8 cellular contexts compared by ENCODE assay signal in the genomic region with DNA sequence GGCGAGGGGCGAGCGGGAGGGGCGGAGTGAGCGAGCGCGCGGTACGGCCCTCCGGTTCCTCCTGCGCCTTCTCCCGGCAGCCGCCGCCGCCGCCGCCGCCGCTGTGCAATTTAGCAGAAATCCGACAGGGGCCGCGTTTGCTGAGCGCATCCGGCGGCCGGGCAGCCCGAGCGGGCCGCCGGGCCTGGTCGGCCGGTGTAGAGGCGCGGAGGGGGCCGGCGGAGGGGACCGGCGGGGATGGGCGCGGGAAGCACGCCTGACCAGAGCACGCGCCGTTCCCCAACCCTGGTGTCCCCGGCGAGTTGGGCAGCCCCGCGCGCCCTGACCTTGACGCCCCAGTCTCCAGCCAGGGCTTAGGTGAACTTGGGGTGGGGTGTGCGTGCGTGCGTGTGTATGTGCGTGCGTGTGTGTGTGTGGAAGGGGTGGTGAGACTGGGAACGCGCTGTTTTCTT.
DNase-seq lines count a peak whose midpoint lies in the region; ATAC-seq and TF ChIP-seq lines count a peak whose summit lies in the region.

No MANE protein-coding gene starts in this region.

- peaks cover 71% of the 10 kb centered on the region for H3K27me3 Mint-ChIP-seq in activated naive CD8-positive, alpha-beta T cell treated with anti-CD3 and anti-CD28 coated beads, Interleukin-2, amount 50 U/mL, for 24 hours
- peaks cover 77% of the 10 kb centered on the region for H3K27me3 Mint-ChIP-seq in progenitor cell of endocrine pancreas

- H3K36me3 Mint-ChIP-seq in activated naive CD8-positive, alpha-beta T cell treated with anti-CD3 and anti-CD28 coated beads, Interleukin-2, amount 50 U/mL, for 24 hours (ENCODE audit: low read depth): peaks cover 6% of the 10 kb centered on the region
- H3K36me3 Mint-ChIP-seq in progenitor cell of endocrine pancreas (ENCODE audit: insufficient read depth): no peaks in the 10 kb centered on the region

- H3K4me1 Mint-ChIP-seq in activated naive CD8-positive, alpha-beta T cell treated with anti-CD3 and anti-CD28 coated beads, Interleukin-2, amount 50 U/mL, for 24 hours: peaks cover 26% of the 10 kb centered on the region
- H3K4me1 Mint-ChIP-seq in progenitor cell of endocrine pancreas (ENCODE audit: low read depth): peaks cover 27% of the 10 kb centered on the region

- intact Hi-C loops in left ventricle myocardium superior (cut with micrococcal nuclease): loop anchor here (10.0 kb wide), 2 partner anchors 177 to 417 kb away; no protein-coding TSS in a partner anchor

- H3K27ac Mint-ChIP-seq in activated naive CD8-positive, alpha-beta T cell treated with anti-CD3 and anti-CD28 coated beads, Interleukin-2, amount 50 U/mL, for 24 hours: no peak overlapping the region
- H3K27ac Mint-ChIP-seq in progenitor cell of endocrine pancreas: no peak overlapping the region

- no peaks in the 10 kb centered on the region for H3K9me3 Mint-ChIP-seq in activated naive CD8-positive, alpha-beta T cell treated with anti-CD3 and anti-CD28 coated beads, Interleukin-2, amount 50 U/mL, for 24 hours
- H3K9me3 Mint-ChIP-seq in progenitor cell of endocrine pancreas (ENCODE audit: low read depth): no peaks in the 10 kb centered on the region

- peak; percentile 73 for TF ChIP-seq CTCF in progenitor cell of endocrine pancreas (IDR thresholded peaks at IDR 0.05; ENCODE audit: unreplicated experiment)

- peak; percentile 30 for DNase-seq in SKM-1 treated with dmso at 0.1 percent for 144 hours (lab: John Stamatoyannopoulos, UW; ENCODE audit: unreplicated experiment)
- no peak for DNase-seq in SKM-1 (lab: John Stamatoyannopoulos, UW; ENCODE audit: unreplicated experiment)
- peak; percentile 89 for DNase-seq in NCI-H748 (lab: John Stamatoyannopoulos, UW; ENCODE audit: unreplicated experiment)
- DNase-seq in activated naive CD8-positive, alpha-beta T cell treated with anti-CD3 and anti-CD28 coated beads, Interleukin-2, amount 50 U/mL, for 24 hours: peak; percentile 69
- DNase-seq in left ventricle myocardium superior: peak; percentile 81
- peak; percentile 73 for DNase-seq in progenitor cell of endocrine pancreas (ENCODE audit: low spot score, unreplicated experiment)
- DNase-seq in NCI-H2107 (lab: John Stamatoyannopoulos, UW): no peak

- peak overlapping the region; percentile 29 for H3K4me3 Mint-ChIP-seq in activated naive CD8-positive, alpha-beta T cell treated with anti-CD3 and anti-CD28 coated beads, Interleukin-2, amount 50 U/mL, for 24 hours
- H3K4me3 Mint-ChIP-seq in progenitor cell of endocrine pancreas (ENCODE audit: low read depth): peak overlapping the region; percentile 71

- ATAC-seq in HG02642 (IDR thresholded peaks at IDR 0.05; ENCODE audit: poor library complexity, unreplicated experiment): peak; percentile 76
- peak; percentile 44 for ATAC-seq in activated naive CD8-positive, alpha-beta T cell treated with anti-CD3 and anti-CD28 coated beads, Interleukin-2, amount 50 U/mL, for 24 hours
- ATAC-seq in left ventricle myocardium superior: peak; percentile 79

Comparison
In these comparisons a context has a peak if more than half of its experiments do, and no peak if none do; other contexts are left out.
1. DNase-seq: peak in SKM-1 treated with dmso at 0.1 percent for 144 hours (single experiment), NCI-H748 (single experiment), activated naive CD8-positive, alpha-beta T cell treated with anti-CD3 and anti-CD28 coated beads, Interleukin-2, amount 50 U/mL, for 24 hours (single experiment), left ventricle myocardium superior (single experiment) and progenitor cell of endocrine pancreas (single experiment); none in SKM-1 (single experiment) and NCI-H2107 (single experiment).
2. Peak in every context shown above with its lines, with median percentiles within 50 percentile points of each other: ATAC-seq.